In genomic region chr1:203006948-203007871, GRCh38 we compare ENCODE assay signal across 8 cellular contexts. TPM values are rescaled to one million over a fixed set of nuclear protein-coding genes. Genes with fewer than 3 reads are reported as not detected.
A peak's percentile ranks its signal among the peaks of the same experiment; 100 is the strongest.
DNase-seq lines count a peak whose midpoint lies in the region; ATAC-seq and TF ChIP-seq lines count a peak whose summit lies in the region.

TSS of gene TMEM183A (plus strand) at chr1:203007374. CDS start at chr1:203007466, 92 bp downstream.

- H3K9ac ChIP-seq in H9 (ENCODE audit: extremely low read depth, insufficient read length, low read length) (peak within 1 kb of the TSS; percentile 87), MM.1S (ENCODE audit: low read length) (peak within 1 kb of the TSS; percentile 70)

- no peak within 1 kb of the TSS for H3K56ac ChIP-seq in H9 (ENCODE audit: insufficient read length, low read depth, low read length)

- H2AK5ac ChIP-seq in H9 (ENCODE audit: insufficient read length, low read length): no peak within 1 kb of the TSS

- H4K20me1 ChIP-seq in H9 (ENCODE audit: control insufficient read depth, insufficient read depth, insufficient read length): no peaks in the 10 kb centered on the region
- no peaks in the 10 kb centered on the region for H4K20me1 ChIP-seq in MM.1S (ENCODE audit: insufficient read depth, low read length)

- H3K27me3 ChIP-seq in H9 (ENCODE audit: insufficient read depth, low read length): no peaks in the 10 kb centered on the region
- H3K27me3 ChIP-seq in MM.1S (replicated peaks; ENCODE audit: insufficient read depth, low read length): no peaks in the 10 kb centered on the region

- H4K5ac ChIP-seq in H9 (ENCODE audit: insufficient read length, low read depth, low read length): peak within 1 kb of the TSS; percentile 41

- H3T11ph ChIP-seq in H9 (ENCODE audit: low read length): peak within 1 kb of the TSS; percentile 98

- H2BK12ac ChIP-seq in H9 (ENCODE audit: insufficient read length, low read depth, low read length): no peak within 1 kb of the TSS

- H3K14ac ChIP-seq in H9 (ENCODE audit: insufficient read depth, low read length): peak within 1 kb of the TSS; percentile 79

- no peak within 1 kb of the TSS for H4K91ac ChIP-seq in H9 (ENCODE audit: insufficient read length, low read depth, low read length)

- H3K79me1 ChIP-seq in H9 (ENCODE audit: insufficient read depth, low read depth, low read length, poor library complexity, severe bottlenecking): peaks cover 5% of the 10 kb centered on the region

- H3K23me2 ChIP-seq in H9 (ENCODE audit: insufficient read length, low read depth, low read length, poor library complexity, severe bottlenecking): peaks cover 4% of the 10 kb centered on the region

- no peak within 1 kb of the TSS for H3K23ac ChIP-seq in H9 (ENCODE audit: insufficient read length, low read depth, low read length)

- H3K4me3 Mint-ChIP-seq in H9 (peak within 1 kb of the TSS; percentile 97 to 98), nephron progenitor cell (peak within 1 kb of the TSS; percentile 96)
- H3K4me3 Mint-ChIP-seq in stimulated activated naive CD8-positive, alpha-beta T cell treated with anti-CD3 and anti-CD28 coated beads, Interleukin-15, amount 100 ng/mL, for 72 hours: peak within 1 kb of the TSS; percentile 85 to 100

- H3K4me3 ChIP-seq in MM.1S (ENCODE audit: low read length): peak within 1 kb of the TSS; percentile 82

- H3K4me1 Mint-ChIP-seq in H9 (peaks cover 19 to 23% of the 10 kb centered on the region in 2 experiments), nephron progenitor cell (peaks cover 36% of the 10 kb centered on the region)
- peaks cover 33% of the 10 kb centered on the region for H3K4me1 Mint-ChIP-seq in stimulated activated naive CD8-positive, alpha-beta T cell treated with anti-CD3 and anti-CD28 coated beads, Interleukin-15, amount 100 ng/mL, for 72 hours

- peak within 1 kb of the TSS; percentile 20 for H2BK5ac ChIP-seq in H9 (ENCODE audit: insufficient read length, low read length)

- H3K27ac ChIP-seq in H9 (ENCODE audit: insufficient read length, low read depth, low read length) (peak within 1 kb of the TSS; percentile 88), MM.1S (ENCODE audit: low read length) (peak within 1 kb of the TSS; percentile 72)

- TF ChIP-seq CTCF in H9 (conservative IDR thresholded peaks at IDR 0.05) (no peak), MM.1S (IDR thresholded peaks at IDR 0.05; ENCODE audit: low read length) (no peak), nephron progenitor cell (IDR thresholded peaks at IDR 0.05) (no peak)

- H3K9me2 ChIP-seq in MM.1S (replicated peaks; ENCODE audit: insufficient read depth, low read length): no peaks in the 10 kb centered on the region

- no peaks in the 10 kb centered on the region; the same call in 1 of the 2 replicates for H3K27me3 Mint-ChIP-seq in H9 (ENCODE audit: low read depth)
- H3K27me3 Mint-ChIP-seq in nephron progenitor cell (ENCODE audit: low read depth, poor library complexity): no peaks in the 10 kb centered on the region
- H3K27me3 Mint-ChIP-seq in stimulated activated naive CD8-positive, alpha-beta T cell treated with anti-CD3 and anti-CD28 coated beads, Interleukin-15, amount 100 ng/mL, for 72 hours: no peaks in the 10 kb centered on the region

- peak within 1 kb of the TSS; percentile 99 for H2BK120ac ChIP-seq in H9 (ENCODE audit: low read depth, low read length, poor library complexity, severe bottlenecking)

- peak; percentile 99 for DNase-seq in ELR (ENCODE audit: low read depth)
- peak; percentile 98 for DNase-seq in H9
- DNase-seq in MM.1S: peak; percentile 100
- peak; percentile 82 for DNase-seq in SIG-M5 (lab: John Stamatoyannopoulos, UW)
- DNase-seq in activated gamma-delta T cell (lab: John Stamatoyannopoulos, UW): peak; percentile 67
- DNase-seq in fibroblast of the conjunctiva (ENCODE audit: low read depth): peak; percentile 95
- DNase-seq in nephron progenitor cell: peak; percentile 93
- peak; percentile 91 to 96 for DNase-seq in stimulated activated naive CD8-positive, alpha-beta T cell treated with anti-CD3 and anti-CD28 coated beads, Interleukin-15, amount 100 ng/mL, for 72 hours

- H3K4me1 ChIP-seq in H9 (ENCODE audit: insufficient read depth, low read length): peaks cover 3% of the 10 kb centered on the region
- peaks cover 12% of the 10 kb centered on the region for H3K4me1 ChIP-seq in MM.1S (ENCODE audit: low read length)

- peak within 1 kb of the TSS; percentile 36; the same call in 1 of the 2 replicates for H3K4ac ChIP-seq in H9 (ENCODE audit: low read depth, low read length)

- no CpG with 5 or more reads among the region's 78 CpGs for WGBS in H9 (ENCODE audit: extremely low coverage, insufficient read length, low lambda C conversion rate)

- no peak within 1 kb of the TSS for H4K8ac ChIP-seq in H9 (replicated peaks; ENCODE audit: insufficient read length, low read depth, low read length)

- H2AFZ ChIP-seq in H9 (ENCODE audit: low read length): no peak within 1 kb of the TSS
- peak within 1 kb of the TSS; percentile 90 for H2AFZ ChIP-seq in MM.1S (ENCODE audit: low read length)

- H3K36me3 Mint-ChIP-seq in H9 (ENCODE audit: insufficient read depth in 1 of 3, low read depth in 3 of 3) (peaks cover 22 to 33% (median 32%) of the 10 kb centered on the region in 3 experiments; a peak in 6 of 7 replicates), nephron progenitor cell (ENCODE audit: low read depth) (peaks cover 33% of the 10 kb centered on the region)

- H2BK15ac ChIP-seq in H9 (ENCODE audit: low read depth, low read length): no peak within 1 kb of the TSS

- H3K79me2 ChIP-seq in H9 (ENCODE audit: insufficient read depth, low read length): peaks cover 9% of the 10 kb centered on the region; the same call in 1 of the 2 replicates
- peaks cover 42% of the 10 kb centered on the region for H3K79me2 ChIP-seq in MM.1S (ENCODE audit: low read length)

- no peaks in the 10 kb centered on the region; a peak in 2 of 5 replicates for H3K9me3 Mint-ChIP-seq in H9
- H3K9me3 Mint-ChIP-seq in nephron progenitor cell: peaks cover 5% of the 10 kb centered on the region
- H3K9me3 Mint-ChIP-seq in stimulated activated naive CD8-positive, alpha-beta T cell treated with anti-CD3 and anti-CD28 coated beads, Interleukin-15, amount 100 ng/mL, for 72 hours: no peaks in the 10 kb centered on the region

- no peaks in the 10 kb centered on the region for H3K9me3 ChIP-seq in H9 (ENCODE audit: control insufficient read depth, low read depth, low read length)
- H3K9me3 ChIP-seq in MM.1S (replicated peaks; ENCODE audit: insufficient read depth, low read length): no peaks in the 10 kb centered on the region

- H3K27ac Mint-ChIP-seq in H9: peak within 1 kb of the TSS; percentile 97 to 100 (median 99)
- peak within 1 kb of the TSS; percentile 99 for H3K27ac Mint-ChIP-seq in nephron progenitor cell
- H3K27ac Mint-ChIP-seq in stimulated activated naive CD8-positive, alpha-beta T cell treated with anti-CD3 and anti-CD28 coated beads, Interleukin-15, amount 100 ng/mL, for 72 hours: peak within 1 kb of the TSS; percentile 96 to 97

- no peak within 1 kb of the TSS for H2BK20ac ChIP-seq in H9 (ENCODE audit: low read depth, low read length, poor library complexity, severe bottlenecking)

- ATAC-seq in stimulated activated naive CD8-positive, alpha-beta T cell treated with anti-CD3 and anti-CD28 coated beads, Interleukin-15, amount 100 ng/mL, for 72 hours: peak; percentile 96

- peaks cover 9% of the 10 kb centered on the region; the same call in 1 of the 2 replicates for H3K36me3 ChIP-seq in MM.1S (replicated peaks; ENCODE audit: insufficient read depth, low read length)

- H3K4me2 ChIP-seq in H9 (ENCODE audit: insufficient read depth, insufficient read length, low read length) (peak within 1 kb of the TSS; percentile 82), MM.1S (ENCODE audit: low read depth, low read length) (peak within 1 kb of the TSS; percentile 72)

- H3K18ac ChIP-seq in H9 (ENCODE audit: insufficient read length, low read depth, low read length): peak within 1 kb of the TSS; percentile 88

- H3F3A ChIP-seq in MM.1S (ENCODE audit: insufficient read depth, low read length): peaks cover 21% of the 10 kb centered on the region

RNA-seq across cellular contexts. Expression of gene TMEM183A, which starts in this region (rescaled TPM):
- total RNA-seq in H9 (2021): 93.4 and 96.0 TPM in 2 replicates

Comparison
In these comparisons a context has a peak if more than half of its experiments do, and no peak if none do; other contexts are left out.
1. Peak in every context shown above with its lines: DNase-seq, ATAC-seq, H3K4me3 ChIP-seq and H3K27ac ChIP-seq.